Comparison of ENCODE assay signal across 8 cellular contexts in genomic region chr21:37266515-37267221, GRCh38. TPM values are rescaled to one million over a fixed set of nuclear protein-coding genes. Genes with fewer than 3 reads are reported as not detected.
DNase-seq lines count a peak whose midpoint lies in the region; ATAC-seq, FAIRE-seq and TF ChIP-seq lines count a peak whose summit lies in the region.

No MANE protein-coding gene starts in this region.

- H3K36me3 ChIP-seq in BJ (ENCODE audit: control insufficient read depth, insufficient read depth, low read length): no peaks in the 10 kb centered on the region
- H3K36me3 ChIP-seq in body of pancreas (replicated peaks in 1 of 2; ENCODE audit: insufficient read depth in 1 of 2, low read depth in 2 of 2): no peaks in the 10 kb centered on the region
- no peaks in the 10 kb centered on the region for H3K36me3 ChIP-seq in kidney (ENCODE audit: control insufficient read depth in 1 of 2, insufficient read depth in 2 of 2, low read length in 2 of 2)

- no peaks in the 10 kb centered on the region for H3K27me3 Mint-ChIP-seq in stimulated activated naive CD8-positive, alpha-beta T cell treated with anti-CD3 and anti-CD28 coated beads, Interleukin-15, amount 100 ng/mL, for 72 hours

- H3K4me1 Mint-ChIP-seq in stimulated activated naive CD8-positive, alpha-beta T cell treated with anti-CD3 and anti-CD28 coated beads, Interleukin-15, amount 100 ng/mL, for 72 hours: peaks cover 56% of the 10 kb centered on the region

- TF ChIP-seq CTCF in BJ (IDR thresholded peaks at IDR 0.05; ENCODE audit: insufficient read depth, low read depth, low read length) (no peak), body of pancreas (IDR thresholded peaks at IDR 0.05) (no peak), kidney (IDR thresholded peaks at IDR 0.05; ENCODE audit: borderline replicate concordance, extremely low read depth, insufficient read depth) (no peak)

- H3K27ac Mint-ChIP-seq in stimulated activated naive CD8-positive, alpha-beta T cell treated with anti-CD3 and anti-CD28 coated beads, Interleukin-15, amount 100 ng/mL, for 72 hours: peak overlapping the region; percentile 65 to 99

- intact Hi-C loops in body of pancreas (cut with DNase I) (no loop called here), kidney (cut with DNase I) (no loop called here)

- POLR2A ChIA-PET in BJ (lab: Charles Lee): interaction anchor here (0.9 to 1.2 kb wide), 2 partner anchors 100 to 143 kb away, joined by 3 to 5 read pairs; no protein-coding TSS in a partner anchor

- H3K4me3 ChIP-seq in BJ (ENCODE audit: low read depth, low read length) (peak overlapping the region; percentile 88), body of pancreas (peak overlapping the region; percentile 62 to 87), kidney (ENCODE audit: low read length in 2 of 2) (peak overlapping the region; percentile 83 to 85)

- 1 to 3% methylated on average over 14 to 39 of the region's 39 CpGs for WGBS in body of pancreas, 2 donors

- H3K9ac ChIP-seq in kidney (ENCODE audit: low read length in 2 of 2): peak overlapping the region; percentile 63 to 73

- peak overlapping the region; percentile 83 to 99 (median 94) for H3K27ac ChIP-seq in body of pancreas
- peak overlapping the region; percentile 98 for H3K27ac ChIP-seq in kidney (ENCODE audit: low read depth in 2 of 2, low read length in 2 of 2)

- peaks cover 25% of the 10 kb centered on the region for H3K4me1 ChIP-seq in body of pancreas
- H3K4me1 ChIP-seq in kidney (ENCODE audit: control insufficient read depth in 1 of 2, insufficient read depth in 1 of 2, low read depth in 1 of 2, low read length in 2 of 2): no peaks in the 10 kb centered on the region

- H3K27me3 ChIP-seq in BJ (ENCODE audit: control insufficient read depth, insufficient read depth, low read length): no peaks in the 10 kb centered on the region
- no peaks in the 10 kb centered on the region for H3K27me3 ChIP-seq in body of pancreas

- H3K9me3 Mint-ChIP-seq in stimulated activated naive CD8-positive, alpha-beta T cell treated with anti-CD3 and anti-CD28 coated beads, Interleukin-15, amount 100 ng/mL, for 72 hours: peaks cover 0 to 8% of the 10 kb centered on the region in 2 donors

- no peak for FAIRE-seq in kidney (lab: Jason Lieb, UNC)

- peak overlapping the region; percentile 96 to 97 for H3K4me3 Mint-ChIP-seq in stimulated activated naive CD8-positive, alpha-beta T cell treated with anti-CD3 and anti-CD28 coated beads, Interleukin-15, amount 100 ng/mL, for 72 hours

- CTCF ChIA-PET in BJ (lab: Yijun Ruan, JAX): interaction anchor here (0.6 to 1.0 kb wide), 2 partner anchors 8 to 9 kb away, joined by 3 to 4 read pairs; no protein-coding TSS in a partner anchor

- ATAC-seq in GM18499 (IDR thresholded peaks at IDR 0.05; ENCODE audit: insufficient read depth, unreplicated experiment) (peak; percentile 2), HG02943 (IDR thresholded peaks at IDR 0.05; ENCODE audit: low read depth, unreplicated experiment) (peak; percentile 7), body of pancreas (peak; percentile 20)
- peak; percentile 17 for ATAC-seq in stimulated activated naive CD8-positive, alpha-beta T cell treated with anti-CD3 and anti-CD28 coated beads, Interleukin-15, amount 100 ng/mL, for 72 hours

- H3K9me3 ChIP-seq in body of pancreas (no peaks in the 10 kb centered on the region), kidney (ENCODE audit: control insufficient read depth in 1 of 2, low read length in 2 of 2) (no peaks in the 10 kb centered on the region)

- DNase-seq in BJ (ENCODE audit: low read depth) (no peak), NCI-H2171 (lab: John Stamatoyannopoulos, UW) (peak; percentile 83), body of pancreas (peak in 1 of 4 donors; percentile 54), kidney (peak; percentile 91), SW480 (ENCODE audit: low spot score) (no peak)
- no peak for DNase-seq in stimulated activated naive CD8-positive, alpha-beta T cell treated with anti-CD3 and anti-CD28 coated beads, Interleukin-15, amount 100 ng/mL, for 72 hours

- no peak for TF ChIP-seq POLR2A in body of pancreas (IDR thresholded peaks at IDR 0.05)

RNA-seq across cellular contexts. Expression of gene VPS26C, which starts 0.5 kb away (rescaled TPM):
- polyA plus RNA-seq in BJ (2011; rRNA removed): 63.3 and 64.5 TPM in 2 replicates
- 38.7 and 41.6 TPM in 2 replicates for polyA minus RNA-seq in BJ (2011; rRNA and poly(A)+ RNA removed)
- total RNA-seq in body of pancreas: 10 to 100 TPM; 29.3 to 34.3 TPM
- 51.8 TPM for total RNA-seq in kidney
- 30.0 TPM for polyA plus RNA-seq in kidney (ENCODE audit: insufficient read depth, low read depth, low replicate concordance)

Comparison
In these comparisons a context has a peak if more than half of its experiments do, and no peak if none do; other contexts are left out.
1. DNase-seq: peak in NCI-H2171 (single experiment) and kidney (single experiment); none in BJ (single experiment), stimulated activated naive CD8-positive, alpha-beta T cell treated with anti-CD3 and anti-CD28 coated beads, Interleukin-15, amount 100 ng/mL, for 72 hours (0 of 2) and SW480 (single experiment).
2. Peak in every context shown above with its lines, with median percentiles within 50 percentile points of each other: H3K4me3 ChIP-seq and ATAC-seq.